8 cellular contexts compared by ENCODE assay signal in the genomic region with DNA sequence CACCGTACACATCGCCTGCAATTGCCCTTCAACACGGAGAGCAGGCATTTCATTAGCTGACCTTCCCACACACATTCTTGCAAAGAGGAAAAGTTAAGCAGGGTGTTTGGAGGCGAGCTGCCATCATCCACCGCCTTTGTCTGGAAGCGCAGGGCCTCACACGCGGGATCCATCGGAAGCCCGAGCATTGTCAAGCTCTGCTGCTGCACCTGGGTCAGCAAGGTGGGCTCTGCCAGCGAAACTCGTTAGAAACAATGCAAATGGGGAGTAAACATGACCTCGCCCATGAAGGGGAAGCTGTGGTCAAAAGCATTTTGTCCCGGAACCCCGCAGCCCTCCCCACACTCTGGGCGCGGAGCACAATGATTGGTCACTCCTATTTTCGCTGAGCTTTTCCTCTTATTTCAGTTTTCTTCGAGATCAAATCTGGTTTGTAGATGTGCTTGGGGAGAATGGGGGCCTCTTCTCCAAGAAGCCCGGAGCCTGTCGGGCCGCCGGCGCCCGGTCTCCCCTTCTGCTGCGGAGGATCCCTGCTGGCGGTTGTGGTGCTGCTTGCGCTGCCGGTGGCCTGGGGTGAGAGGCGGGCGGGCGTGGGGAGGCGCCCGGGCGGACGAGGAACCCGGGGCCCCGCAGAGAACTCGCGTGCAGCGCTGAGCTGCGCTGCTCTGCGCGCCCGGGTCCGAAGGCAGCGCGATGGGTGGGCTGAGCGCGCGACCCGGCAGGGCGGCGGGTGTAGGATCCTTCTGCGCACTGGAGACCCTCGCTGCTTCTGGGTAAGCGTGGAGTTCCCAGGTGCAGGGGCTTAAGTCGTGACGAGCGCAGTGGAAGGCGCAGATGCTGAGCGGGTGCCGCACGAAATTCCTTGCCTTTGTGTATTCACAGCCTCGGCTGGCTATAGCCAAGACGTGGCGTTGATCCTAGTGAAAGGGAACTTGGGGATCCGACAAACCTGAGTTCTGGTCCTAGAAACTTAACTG. TPM values are rescaled to one million over a fixed set of nuclear protein-coding genes. Genes with fewer than 3 reads are reported as not detected.
DNase-seq lines count a peak whose midpoint lies in the region; ATAC-seq and TF ChIP-seq lines count a peak whose summit lies in the region.

A gene (plus strand): TSS at position 342 of the 977 bp plus-strand sequence. CDS start 111 bp downstream, at position 453.

- H3K4me3 ChIP-seq in IMR-90 (ENCODE audit: insufficient read depth, low read depth, low read length), result peak within 1 kb of the TSS; percentile 7; the same call in 1 of the 2 replicates
- peak within 1 kb of the TSS; percentile 15 for H3K4me3 ChIP-seq in fibroblast of pulmonary artery (replicated peaks; ENCODE audit: low read depth, low read length)
- H3K4me3 ChIP-seq in osteoblast (ENCODE audit: insufficient read depth, low read length), result no peak within 1 kb of the TSS

- dilution Hi-C loops in IMR-90 (cut with HindIII; ENCODE audit: low sequenced_read_pairs, unreplicated experiment), result no loop called here

- intact Hi-C loops in IMR-90 (cut with micrococcal nuclease), result no loop called here

- no peaks in the 10 kb centered on the region for H3K79me2 ChIP-seq in osteoblast (ENCODE audit: insufficient read depth, low read length)

- H3K56ac ChIP-seq in IMR-90 (ENCODE audit: extremely low read depth, insufficient read depth, low read length), result no peak within 1 kb of the TSS

- H3K4me1 ChIP-seq in IMR-90 (ENCODE audit: control insufficient read depth, insufficient read depth, low read length), result no peaks in the 10 kb centered on the region
- H3K4me1 ChIP-seq in osteoblast (ENCODE audit: insufficient read depth, low read length), result no peaks in the 10 kb centered on the region

- in situ Hi-C loops in IMR-90 (cut with MboI; ENCODE audit: low sequenced_read_pairs), result no loop called here

- no peak within 1 kb of the TSS for H2BK15ac ChIP-seq in IMR-90 (ENCODE audit: low read depth, low read length)

- peak within 1 kb of the TSS; percentile 70 for H2AFZ ChIP-seq in IMR-90 (replicated peaks; ENCODE audit: low read length, poor library complexity)
- no peak within 1 kb of the TSS for H2AFZ ChIP-seq in osteoblast (ENCODE audit: low read length)

- no peak within 1 kb of the TSS for H2BK20ac ChIP-seq in IMR-90 (ENCODE audit: low read depth, low read length)

- H2AK9ac ChIP-seq in IMR-90 (replicated peaks; ENCODE audit: low read depth, low read length, poor library complexity), result no peak within 1 kb of the TSS

- H4K20me1 ChIP-seq in IMR-90 (ENCODE audit: insufficient read depth, low read length) (no peaks in the 10 kb centered on the region), osteoblast (ENCODE audit: insufficient read depth, low read length) (no peaks in the 10 kb centered on the region)

- no peak for TF ChIP-seq POLR2A in IMR-90 (IDR thresholded peaks at IDR 0.05; ENCODE audit: low read depth, low read length)

- BruUV-seq in IMR-90 (replicated peaks; lab: Mats Ljungman, UMichigan), result no TSS peak

- CTCF ChIA-PET in IMR-90 (lab: Yijun Ruan, JAX), result no interaction called here

- no peak within 1 kb of the TSS for H3K14ac ChIP-seq in IMR-90 (replicated peaks; ENCODE audit: low read depth, low read length)

- H3K9me3 ChIP-seq in IMR-90 (ENCODE audit: control insufficient read depth, insufficient read depth, low read length) (no peaks in the 10 kb centered on the region), osteoblast (ENCODE audit: low read depth, low read length) (no peaks in the 10 kb centered on the region)

- no peak within 1 kb of the TSS for H3K23ac ChIP-seq in IMR-90 (ENCODE audit: low read depth, low read length)

- H3K9ac ChIP-seq in IMR-90 (ENCODE audit: low read depth, low read length), result no peak within 1 kb of the TSS

- ATAC-seq in GM19438 (IDR thresholded peaks at IDR 0.05; ENCODE audit: low read depth, unreplicated experiment), result peak; percentile 57
- peak; percentile 51 for ATAC-seq in IMR-90 (ENCODE audit: low read depth)
- ATAC-seq in HG03469 (IDR thresholded peaks at IDR 0.05; ENCODE audit: unreplicated experiment), result no peak

- no peak within 1 kb of the TSS for H3K4ac ChIP-seq in IMR-90 (ENCODE audit: low read depth, low read length)

- H3K36me3 ChIP-seq in IMR-90 (ENCODE audit: control insufficient read depth, insufficient read depth, low read length) (no peaks in the 10 kb centered on the region), osteoblast (ENCODE audit: insufficient read depth, low read length) (no peaks in the 10 kb centered on the region)

- no peak within 1 kb of the TSS for H3K27ac ChIP-seq in IMR-90 (ENCODE audit: insufficient read depth, low read length)
- H3K27ac ChIP-seq in osteoblast (ENCODE audit: low read depth, low read length), result no peak within 1 kb of the TSS

- H4K5ac ChIP-seq in IMR-90 (ENCODE audit: low read depth, low read length), result no peak within 1 kb of the TSS

- no peak within 1 kb of the TSS for H2BK120ac ChIP-seq in IMR-90 (ENCODE audit: low read depth, low read length)

- H3K27me3 ChIP-seq in IMR-90 (ENCODE audit: control insufficient read depth, insufficient read depth, low read length) (peaks cover 21% of the 10 kb centered on the region), osteoblast (ENCODE audit: insufficient read depth, low read length) (peaks cover 27% of the 10 kb centered on the region)

- 0 out of 2 replicates have a peak, but pooled peaks cover 3% of the 10 kb centered on the region for H3K9me1 ChIP-seq in IMR-90 (ENCODE audit: insufficient read depth, low read length)

- no peak for TF ChIP-seq RAD21 in IMR-90 (IDR thresholded peaks at IDR 0.05; ENCODE audit: low read length)

- 7% methylated on average over 14 of the region's 68 CpGs; no CpG with 5 or more reads in 1 of the 2 experiments for WGBS in IMR-90 (ENCODE audit: extremely low coverage in 2 of 2, insufficient read length in 1 of 2), 2 experiments

- H3K4me2 ChIP-seq in IMR-90 (ENCODE audit: low read depth, low read length) (no peak within 1 kb of the TSS; the same call in 1 of the 2 replicates), osteoblast (ENCODE audit: insufficient read depth, low read length) (peak within 1 kb of the TSS; percentile 23)

- no peaks in the 10 kb centered on the region for H3K79me1 ChIP-seq in IMR-90 (ENCODE audit: low read depth in 1 of 2, low read length in 2 of 2)

- POLR2A ChIA-PET in IMR-90 (lab: Charles Lee; ENCODE audit: unreplicated experiment), result no interaction called here

- H2BK5ac ChIP-seq in IMR-90 (ENCODE audit: low read depth, low read length, poor library complexity, severe bottlenecking), result no peak within 1 kb of the TSS

- no peak for TF ChIP-seq CTCF in IMR-90 (conservative IDR thresholded peaks at IDR 0.05; ENCODE audit: low read depth, low read length)
- no peak for TF ChIP-seq CTCF in fibroblast of pulmonary artery (IDR thresholded peaks at IDR 0.05; ENCODE audit: low read length, missing control alignments)
- TF ChIP-seq CTCF in osteoblast (IDR thresholded peaks at IDR 0.05; ENCODE audit: extremely low read depth, low read depth, low read length), result no peak

- no peak within 1 kb of the TSS for H2AK5ac ChIP-seq in IMR-90 (ENCODE audit: low read depth, low read length)

- H3K18ac ChIP-seq in IMR-90 (ENCODE audit: low read depth, low read length), result no peak within 1 kb of the TSS

- H4K91ac ChIP-seq in IMR-90 (ENCODE audit: insufficient read depth, low read depth, low read length), result no peak within 1 kb of the TSS

- H4K8ac ChIP-seq in IMR-90 (ENCODE audit: low read depth in 2 of 2, low read length in 2 of 2), result no peak within 1 kb of the TSS

- DNase-seq in AML-193 (lab: John Stamatoyannopoulos, UW), result peak; percentile 56
- DNase-seq in IMR-90, result no peak
- peak; percentile 73 for DNase-seq in activated CD8-positive, alpha-beta memory T cell treated with anti-CD3 and anti-CD28 coated beads for 24 hours
- peak; percentile 2 for DNase-seq in fibroblast of pulmonary artery (ENCODE audit: low read depth)
- DNase-seq in osteoblast (ENCODE audit: insufficient read length, low spot score, missing footprints), result peak; percentile 23
- DNase-seq in mucosa of gallbladder (ENCODE audit: low spot score), result no peak

TF ChIP-seq in IMR-90, 13 proteins besides CTCF, POLR2A, EP300 and RAD21 (continues in another document):
- TF ChIP-seq MAFK (IDR thresholded peaks at IDR 0.05; ENCODE audit: low read depth, low read length) (no peak), SMC3 (IDR thresholded peaks at IDR 0.05; ENCODE audit: low read depth, low read length) (no peak), FOS (IDR thresholded peaks at IDR 0.05; ENCODE audit: low read depth, low read length) (no peak), RCOR1 (IDR thresholded peaks at IDR 0.05; ENCODE audit: insufficient replicate concordance, low read length) (no peak), CHD1 (IDR thresholded peaks at IDR 0.05; ENCODE audit: low read depth, low read length) (no peak), BHLHE40 (IDR thresholded peaks at IDR 0.05; ENCODE audit: low read depth, low read length) (no peak), MXI1 (IDR thresholded peaks at IDR 0.05; ENCODE audit: borderline replicate concordance, low read depth, low read length) (no peak), RFX5 (IDR thresholded peaks at IDR 0.05; ENCODE audit: low read depth, low read length) (no peak), CEBPB (IDR thresholded peaks at IDR 0.05; ENCODE audit: low read depth, low read length) (no peak), NFE2L2 (IDR thresholded peaks at IDR 0.05; ENCODE audit: low read depth, low read length) (no peak)
- TF ChIP-seq, protein P1, sequence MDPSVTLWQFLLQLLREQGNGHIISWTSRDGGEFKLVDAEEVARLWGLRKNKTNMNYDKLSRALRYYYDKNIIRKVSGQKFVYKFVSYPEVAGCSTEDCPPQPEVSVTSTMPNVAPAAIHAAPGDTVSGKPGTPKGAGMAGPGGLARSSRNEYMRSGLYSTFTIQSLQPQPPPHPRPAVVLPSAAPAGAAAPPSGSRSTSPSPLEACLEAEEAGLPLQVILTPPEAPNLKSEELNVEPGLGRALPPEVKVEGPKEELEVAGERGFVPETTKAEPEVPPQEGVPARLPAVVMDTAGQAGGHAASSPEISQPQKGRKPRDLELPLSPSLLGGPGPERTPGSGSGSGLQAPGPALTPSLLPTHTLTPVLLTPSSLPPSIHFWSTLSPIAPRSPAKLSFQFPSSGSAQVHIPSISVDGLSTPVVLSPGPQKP (IDR thresholded peaks at IDR 0.05; ENCODE audit: borderline replicate concordance, low read depth, low read length), result no peak
- TF ChIP-seq, protein P2, sequence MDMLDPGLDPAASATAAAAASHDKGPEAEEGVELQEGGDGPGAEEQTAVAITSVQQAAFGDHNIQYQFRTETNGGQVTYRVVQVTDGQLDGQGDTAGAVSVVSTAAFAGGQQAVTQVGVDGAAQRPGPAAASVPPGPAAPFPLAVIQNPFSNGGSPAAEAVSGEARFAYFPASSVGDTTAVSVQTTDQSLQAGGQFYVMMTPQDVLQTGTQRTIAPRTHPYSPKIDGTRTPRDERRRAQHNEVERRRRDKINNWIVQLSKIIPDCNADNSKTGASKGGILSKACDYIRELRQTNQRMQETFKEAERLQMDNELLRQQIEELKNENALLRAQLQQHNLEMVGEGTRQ (IDR thresholded peaks at IDR 0.05; ENCODE audit: low read depth, low read length), result no peak

RNA-seq across cellular contexts. Expression of the gene that starts here (rescaled TPM):
- not detected in 2 replicates for total RNA-seq in IMR-90 (2012; rRNA removed)
- polyA plus RNA-seq in IMR-90 (2012; rRNA removed), result not detected in 2 replicates
- not detected in 2 replicates for polyA plus RNA-seq in IMR-90 (2012; cell fraction: cytosol; rRNA removed)
- not detected in 2 replicates for polyA plus RNA-seq in IMR-90 (2012; cell fraction: nucleus; rRNA removed; ENCODE audit: low replicate concordance)
- total RNA-seq in osteoblast, result under 0.01 TPM in 1 of 2 replicates, not detected in the other
- 1.6 TPM for total RNA-seq in mucosa of gallbladder

Comparison
In these comparisons a context has a peak if more than half of its experiments do, and no peak if none do; other contexts are left out.
1. Peak in ATAC-seq and H3K4me3 ChIP-seq in IMR-90; RNA of the gene not detected or under 1 TPM.
2. Peak in DNase-seq and H3K4me2 ChIP-seq in osteoblast; RNA of the gene not detected or under 1 TPM.
3. DNase-seq: peak in AML-193 (2 of 2), activated CD8-positive, alpha-beta memory T cell treated with anti-CD3 and anti-CD28 coated beads for 24 hours (single experiment) and fibroblast of pulmonary artery (single experiment); none in IMR-90 (single experiment) and mucosa of gallbladder (single experiment).